In genomic region chr11:59801981-59802638, GRCh38 we compare ENCODE assay signal across 10 cellular contexts. TPM values are rescaled to one million over a fixed set of nuclear protein-coding genes. Genes with fewer than 3 reads are reported as not detected.
DNase-seq lines count a peak whose midpoint lies in the region; ATAC-seq and TF ChIP-seq lines count a peak whose summit lies in the region.
"Had no signal": no experiment of that assay in that cellular context is flagged by ENCODE, and none has a peak within 500 bp of the region (broad histone marks: within the 10 kb centered on the region; RNA-seq: fewer than 3 reads in every experiment).

No MANE protein-coding gene starts in this region.

- H3K36me3 Mint-ChIP-seq in activated naive CD8-positive, alpha-beta T cell treated with anti-CD3 and anti-CD28 coated beads, Interleukin-2, amount 10 ng/mL, durations not matched to agents 7 days and 5 days, result peaks cover 47% of the 10 kb centered on the region
- H3K36me3 Mint-ChIP-seq in activated naive CD8-positive, alpha-beta T cell treated with anti-CD3 and anti-CD28 coated beads for 36 hours, result peaks cover 5% of the 10 kb centered on the region
- H3K36me3 Mint-ChIP-seq in activated T-helper 17 cell treated with anti-CD3 and anti-CD28 coated beads, Interleukin-2, amount 50 U/mL, for 72 hours (ENCODE audit: low read depth), result peaks cover 53% of the 10 kb centered on the region

- H3K27ac Mint-ChIP-seq in activated naive CD8-positive, alpha-beta T cell treated with anti-CD3 and anti-CD28 coated beads, Interleukin-2, amount 10 ng/mL, durations not matched to agents 7 days and 5 days, result peak overlapping the region; percentile 60
- H3K27ac Mint-ChIP-seq in activated naive CD8-positive, alpha-beta T cell treated with anti-CD3 and anti-CD28 coated beads for 36 hours, result no peak overlapping the region
- no peak overlapping the region for H3K27ac Mint-ChIP-seq in activated T-helper 17 cell treated with anti-CD3 and anti-CD28 coated beads, Interleukin-2, amount 50 U/mL, for 72 hours

- no peaks in the 10 kb centered on the region for H3K27me3 Mint-ChIP-seq in activated naive CD8-positive, alpha-beta T cell treated with anti-CD3 and anti-CD28 coated beads, Interleukin-2, amount 10 ng/mL, durations not matched to agents 7 days and 5 days
- no peaks in the 10 kb centered on the region for H3K27me3 Mint-ChIP-seq in activated naive CD8-positive, alpha-beta T cell treated with anti-CD3 and anti-CD28 coated beads for 36 hours
- H3K27me3 Mint-ChIP-seq in activated T-helper 17 cell treated with anti-CD3 and anti-CD28 coated beads, Interleukin-2, amount 50 U/mL, for 72 hours, result no peaks in the 10 kb centered on the region
- H3K27me3 Mint-ChIP-seq: central memory CD8-positive, alpha-beta T cell had no signal

- peaks cover 5% of the 10 kb centered on the region for H3K36me3 ChIP-seq in kidney epithelial cell (ENCODE audit: control insufficient read depth, insufficient read depth, low read length)

- H3K4me1 Mint-ChIP-seq in activated naive CD8-positive, alpha-beta T cell treated with anti-CD3 and anti-CD28 coated beads, Interleukin-2, amount 10 ng/mL, durations not matched to agents 7 days and 5 days, result peaks cover 34% of the 10 kb centered on the region
- H3K4me1 Mint-ChIP-seq in activated naive CD8-positive, alpha-beta T cell treated with anti-CD3 and anti-CD28 coated beads for 36 hours, result no peaks in the 10 kb centered on the region
- no peaks in the 10 kb centered on the region for H3K4me1 Mint-ChIP-seq in activated T-helper 17 cell treated with anti-CD3 and anti-CD28 coated beads, Interleukin-2, amount 50 U/mL, for 72 hours

- no peak for TF ChIP-seq CTCF in kidney epithelial cell (IDR thresholded peaks at IDR 0.05; ENCODE audit: insufficient read depth, low read length, poor library complexity, severe bottlenecking)

- H3K27me3 ChIP-seq in kidney epithelial cell (ENCODE audit: control insufficient read depth, insufficient read depth, low read length), result no peaks in the 10 kb centered on the region

- POLR2A ChIA-PET in activated naive CD8-positive, alpha-beta T cell treated with anti-CD3 and anti-CD28 coated beads, Interleukin-2, amount 10 ng/mL, durations not matched to agents 7 days and 5 days (lab: Charles Lee), result interaction anchor here (0.5 to 3.0 kb wide), 8 partner anchors 8 to 132 kb away, joined by 3 to 50 read pairs (median 4); partner anchors contain the start of genes MRPL16 and STX3

- no peak for DNase-seq in activated naive CD8-positive, alpha-beta T cell treated with anti-CD3 and anti-CD28 coated beads, Interleukin-2, amount 10 ng/mL, durations not matched to agents 7 days and 5 days
- no peak for DNase-seq in activated naive CD8-positive, alpha-beta T cell treated with anti-CD3 and anti-CD28 coated beads for 36 hours
- DNase-seq in kidney epithelial cell (ENCODE audit: low read depth), result peak; percentile 14
- no peak for DNase-seq in stimulated activated CD4-positive, alpha-beta T cell treated with anti-CD3 and anti-CD28 coated beads, Interleukin-15, amount 100 ng/mL, for 24 hours
- DNase-seq in T-helper 9 cell, result no peak
- DNase-seq in NCI-H1417 (lab: John Stamatoyannopoulos, UW), result no peak
- DNase-seq in stimulated activated CD4-positive, alpha-beta T cell treated with anti-CD3 and anti-CD28 coated beads, Interleukin-2, amount 100 ng/mL, for 24 hours, result no peak

- no peak overlapping the region for H3K4me3 ChIP-seq in kidney epithelial cell (ENCODE audit: low read depth, low read length)

- H3K9me3 Mint-ChIP-seq in activated naive CD8-positive, alpha-beta T cell treated with anti-CD3 and anti-CD28 coated beads, Interleukin-2, amount 10 ng/mL, durations not matched to agents 7 days and 5 days, result no peaks in the 10 kb centered on the region
- no peaks in the 10 kb centered on the region for H3K9me3 Mint-ChIP-seq in activated naive CD8-positive, alpha-beta T cell treated with anti-CD3 and anti-CD28 coated beads for 36 hours
- H3K9me3 Mint-ChIP-seq in activated T-helper 17 cell treated with anti-CD3 and anti-CD28 coated beads, Interleukin-2, amount 50 U/mL, for 72 hours, result no peaks in the 10 kb centered on the region
- H3K9me3 Mint-ChIP-seq: central memory CD8-positive, alpha-beta T cell had no signal

- H3K4me3 Mint-ChIP-seq in activated naive CD8-positive, alpha-beta T cell treated with anti-CD3 and anti-CD28 coated beads, Interleukin-2, amount 10 ng/mL, durations not matched to agents 7 days and 5 days, result no peak overlapping the region
- H3K4me3 Mint-ChIP-seq in activated naive CD8-positive, alpha-beta T cell treated with anti-CD3 and anti-CD28 coated beads for 36 hours, result no peak overlapping the region
- no peak overlapping the region for H3K4me3 Mint-ChIP-seq in activated T-helper 17 cell treated with anti-CD3 and anti-CD28 coated beads, Interleukin-2, amount 50 U/mL, for 72 hours
- H3K4me3 Mint-ChIP-seq: central memory CD8-positive, alpha-beta T cell had no signal

- peak; percentile 49 for ATAC-seq in activated naive CD8-positive, alpha-beta T cell treated with anti-CD3 and anti-CD28 coated beads, Interleukin-2, amount 10 ng/mL, durations not matched to agents 7 days and 5 days (ENCODE audit: low read depth)
- peak; percentile 32 for ATAC-seq in activated T-helper 17 cell treated with anti-CD3 and anti-CD28 coated beads, Interleukin-2, amount 50 U/mL, for 72 hours (replicated peaks)

RNA-seq across cellular contexts. Expression of gene MRPL16, which starts 8.5 kb away (rescaled TPM):
- 10 to 100 TPM; 67.2 to 70.0 TPM for total RNA-seq in activated naive CD8-positive, alpha-beta T cell treated with anti-CD3 and anti-CD28 coated beads, Interleukin-2, amount 10 ng/mL, durations not matched to agents 7 days and 5 days
- total RNA-seq in activated naive CD8-positive, alpha-beta T cell treated with anti-CD3 and anti-CD28 coated beads for 36 hours, result 100 to 1,000 TPM; 104 to 105 TPM
- 10 to 100 TPM; 51.2 to 92.8 TPM for total RNA-seq in activated T-helper 17 cell treated with anti-CD3 and anti-CD28 coated beads, Interleukin-2, amount 50 U/mL, for 72 hours
- total RNA-seq in kidney epithelial cell, result 34.5 and 34.6 TPM in 2 replicates

RNA-seq across cellular contexts. Expression of gene CBLIF, which starts 43.2 kb away (rescaled TPM):
- not detected for total RNA-seq in activated naive CD8-positive, alpha-beta T cell treated with anti-CD3 and anti-CD28 coated beads, Interleukin-2, amount 10 ng/mL, durations not matched to agents 7 days and 5 days
- not detected for total RNA-seq in activated naive CD8-positive, alpha-beta T cell treated with anti-CD3 and anti-CD28 coated beads for 36 hours
- total RNA-seq in activated T-helper 17 cell treated with anti-CD3 and anti-CD28 coated beads, Interleukin-2, amount 50 U/mL, for 72 hours, result not detected
- not detected in 2 replicates for total RNA-seq in kidney epithelial cell
- total RNA-seq: pulmonary artery endothelial cell had no signal

RNA-seq across cellular contexts. Expression of gene STX3, which starts 46.9 kb away (rescaled TPM):
- 10 to 100 TPM; 73.7 to 79.2 TPM for total RNA-seq in activated naive CD8-positive, alpha-beta T cell treated with anti-CD3 and anti-CD28 coated beads, Interleukin-2, amount 10 ng/mL, durations not matched to agents 7 days and 5 days
- 1 to 10 TPM; 7.3 to 8.0 TPM for total RNA-seq in activated naive CD8-positive, alpha-beta T cell treated with anti-CD3 and anti-CD28 coated beads for 36 hours
- total RNA-seq in activated T-helper 17 cell treated with anti-CD3 and anti-CD28 coated beads, Interleukin-2, amount 50 U/mL, for 72 hours, result 10 to 100 TPM in 1 of 2 donors, 1 to 10 TPM in 1; 9.5 to 12.6 TPM
- 64.0 and 73.5 TPM in 2 replicates for total RNA-seq in kidney epithelial cell
